ENCODE assay signal across 12 cellular contexts in genomic region chr17:9577402-9577709, GRCh38. TPM values are rescaled to one million over a fixed set of nuclear protein-coding genes. Genes with fewer than 3 reads are reported as not detected.
A peak's percentile ranks its signal among the peaks of the same experiment; 100 is the strongest.
DNase-seq lines count a peak whose midpoint lies in the region; ATAC-seq and TF ChIP-seq lines count a peak whose summit lies in the region.
"Had no signal": no experiment of that assay in that cellular context is flagged by ENCODE, and none has a peak within 500 bp of the region (broad histone marks: within the 10 kb centered on the region; RNA-seq: fewer than 3 reads in every experiment).

No MANE protein-coding gene starts in this region.

- peaks cover 3% of the 10 kb centered on the region for H3K36me3 Mint-ChIP-seq in activated B cell treated with CpG ODN at 0.5 μM for 24 hours (ENCODE audit: low read depth)
- peaks cover 4% of the 10 kb centered on the region for H3K36me3 Mint-ChIP-seq in type B pancreatic cell

- no peaks in the 10 kb centered on the region for H3K27me3 ChIP-seq in right atrium auricular region
- H3K27me3 ChIP-seq in left lung: no peaks in the 10 kb centered on the region
- H3K27me3 ChIP-seq: tibial artery had no signal

- H3K4me3 Mint-ChIP-seq in activated B cell treated with CpG ODN at 0.5 μM for 24 hours (peak overlapping the region; percentile 99), type B pancreatic cell (peak overlapping the region; percentile 99)

- H3K9me3 Mint-ChIP-seq in activated B cell treated with CpG ODN at 0.5 μM for 24 hours (no peaks in the 10 kb centered on the region), type B pancreatic cell (no peaks in the 10 kb centered on the region)

- H3K27ac Mint-ChIP-seq in activated B cell treated with CpG ODN at 0.5 μM for 24 hours (no peak overlapping the region), type B pancreatic cell (peak overlapping the region; percentile 29)

- H3K36me3 ChIP-seq in right atrium auricular region (no peaks in the 10 kb centered on the region), left lung (no peaks in the 10 kb centered on the region)
- H3K36me3 ChIP-seq: tibial artery had no signal

- no peaks in the 10 kb centered on the region for H3K27me3 Mint-ChIP-seq in activated B cell treated with CpG ODN at 0.5 μM for 24 hours
- H3K27me3 Mint-ChIP-seq in type B pancreatic cell: no peaks in the 10 kb centered on the region

- no peak for DNase-seq in right atrium auricular region (ENCODE audit: low spot score)
- no peak for DNase-seq in Right ventricle myocardium superior
- no peak for DNase-seq in activated B cell treated with CpG ODN at 0.5 μM for 24 hours
- no peak for DNase-seq in left lung
- no peak for DNase-seq in type B pancreatic cell (ENCODE audit: extremely low spot score, unreplicated experiment)
- no peak for DNase-seq in retina
- no peak for DNase-seq in NCI-H82 treated with DMSO at 0.1 percent for 48 hours (lab: John Stamatoyannopoulos, UW; ENCODE audit: unreplicated experiment)
- DNase-seq in NCI-H2081 (lab: John Stamatoyannopoulos, UW): no peak

- ATAC-seq in Right ventricle myocardium superior (ENCODE audit: poor library complexity) (no peak), activated B cell treated with CpG ODN at 0.5 μM for 24 hours (ENCODE audit: low read depth) (no peak), left lung (peak; percentile 26)

- TF ChIP-seq CTCF in right atrium auricular region (IDR thresholded peaks at IDR 0.05): peak in 1 of 2 donors; percentile 23
- TF ChIP-seq CTCF in activated B cell treated with CpG ODN at 0.5 μM for 24 hours (IDR thresholded peaks at IDR 0.05): no peak
- TF ChIP-seq CTCF in left lung (IDR thresholded peaks at IDR 0.05): no peak
- no peak for TF ChIP-seq CTCF in type B pancreatic cell (conservative IDR thresholded peaks at IDR 0.05)

- H3K9me3 ChIP-seq in right atrium auricular region (no peaks in the 10 kb centered on the region), left lung (no peaks in the 10 kb centered on the region)
- H3K9me3 ChIP-seq: tibial artery had no signal

- intact Hi-C loops in Right ventricle myocardium superior (cut with DNase I) (no loop called here), activated B cell treated with CpG ODN at 0.5 μM for 24 hours (cut with micrococcal nuclease) (loop anchor here (5.0 to 10.0 kb wide), 3 partner anchors 945 to 1195 kb away; partner anchors contain the start of genes MYH10 and RPL26), left lung (cut with DNase I) (no loop called here)

- H3K4me1 Mint-ChIP-seq in activated B cell treated with CpG ODN at 0.5 μM for 24 hours (peaks cover 29% of the 10 kb centered on the region), type B pancreatic cell (ENCODE audit: unreplicated experiment) (peaks cover 13% of the 10 kb centered on the region)

- H3K4me1 ChIP-seq in right atrium auricular region: peaks cover 0 to 20% of the 10 kb centered on the region in 2 donors
- peaks cover 14 to 28% of the 10 kb centered on the region in 2 donors for H3K4me1 ChIP-seq in left lung

- no peak overlapping the region for H3K4me3 ChIP-seq in right atrium auricular region
- H3K4me3 ChIP-seq in left lung: no peak overlapping the region
- H3K4me3 ChIP-seq: SK-N-MC had no signal

- CTCF ChIA-PET in activated B cell treated with CpG ODN at 0.5 μM for 24 hours (lab: Charles Lee): interaction anchor here (0.9 to 2.0 kb wide), 6 partner anchors 9 to 1040 kb away, joined by 3 to 6 read pairs (median 4); no protein-coding TSS in a partner anchor

- POLR2A ChIA-PET in activated B cell treated with CpG ODN at 0.5 μM for 24 hours (lab: Charles Lee): interaction anchor here (0.9 to 1.2 kb wide), 2 partner anchors 11 to 12 kb away, joined by 3 read pairs; no protein-coding TSS in a partner anchor

- H3K27ac ChIP-seq in right atrium auricular region (peak overlapping the region; percentile 20 to 43), left lung (no peak overlapping the region)
- H3K27ac ChIP-seq: SK-N-MC had no signal

RNA-seq across cellular contexts. Expression of gene CFAP52, which starts 0.9 kb away (rescaled TPM):
- total RNA-seq in right atrium auricular region (1 to 10 TPM in 1 of 2 donors, not detected in 1; 1.1 TPM), Right ventricle myocardium superior (0.38 TPM), activated B cell treated with CpG ODN at 0.5 μM for 24 hours (not detected in 2 replicates), left lung (1 to 10 TPM in 1 of 2 donors, not detected in 1; 6.4 TPM), type B pancreatic cell (ENCODE audit: low replicate concordance) (7.0 TPM in 1 of 2 replicates, not detected in the other)
- total RNA-seq: M059J, posterior vena cava had no signal

RNA-seq across cellular contexts. Expression of gene STX8, which starts 1.7 kb away (rescaled TPM):
- 10 to 100 TPM; 38.8 to 60.8 TPM for total RNA-seq in right atrium auricular region
- total RNA-seq in Right ventricle myocardium superior: 62.8 TPM
- 66.9 and 71.7 TPM in 2 replicates for total RNA-seq in activated B cell treated with CpG ODN at 0.5 μM for 24 hours
- 10 to 100 TPM; 51.9 to 56.1 TPM for total RNA-seq in left lung
- total RNA-seq in type B pancreatic cell (ENCODE audit: low replicate concordance): 47.1 and 59.3 TPM in 2 replicates

Comparison
In these comparisons a context has a peak if more than half of its experiments do, and no peak if none do; other contexts are left out.
1. H3K27ac ChIP-seq: peak in right atrium auricular region (2 of 2); none in left lung (0 of 2).